Comparison of ENCODE assay signal across 8 cellular contexts in the genomic region with DNA sequence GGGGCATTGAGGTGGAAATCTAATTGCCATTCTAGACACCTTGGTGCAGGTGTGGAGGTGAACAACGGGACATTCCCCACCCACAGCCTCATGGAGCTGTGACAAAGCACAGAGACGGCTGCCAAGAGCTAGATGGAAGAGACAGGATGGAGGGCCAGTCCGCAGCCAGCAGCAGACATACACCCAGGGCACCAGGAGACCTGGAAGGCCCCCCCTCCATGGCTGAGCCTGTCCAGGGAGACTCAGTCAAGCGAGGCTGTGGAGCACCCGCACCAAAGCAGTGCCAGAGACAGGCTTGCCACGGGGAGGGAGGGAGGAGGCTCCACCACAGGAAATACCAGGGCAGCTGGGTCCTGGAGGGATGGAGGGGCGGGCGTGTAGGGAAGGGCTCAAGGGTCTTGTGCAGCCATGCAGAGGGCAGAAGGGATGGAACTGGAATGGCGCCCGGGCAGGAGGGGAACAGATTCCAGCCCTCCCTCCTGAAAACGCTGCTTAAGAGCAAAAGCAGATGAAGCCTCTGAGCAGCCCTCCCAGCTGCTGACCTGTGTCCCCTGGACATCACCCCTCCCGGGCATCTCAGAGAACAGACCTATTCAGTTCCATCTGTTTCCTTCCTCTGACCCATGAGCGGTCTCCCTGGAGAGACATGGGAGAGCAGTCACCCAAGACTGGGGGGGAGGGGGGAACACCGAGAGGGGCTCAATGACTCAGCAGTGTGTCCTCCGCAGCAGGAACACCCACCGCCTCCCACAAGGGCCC.
DNase-seq lines count a peak whose midpoint lies in the region; ATAC-seq and TF ChIP-seq lines count a peak whose summit lies in the region.

No MANE protein-coding gene starts in this region.

- no peaks in the 10 kb centered on the region for H3K9me3 ChIP-seq in parathyroid adenoma (ENCODE audit: control insufficient read depth, low read length)

- H3K27ac ChIP-seq in parathyroid adenoma, result peak overlapping the region; percentile 80

- H3K9ac ChIP-seq in parathyroid adenoma, result no peak overlapping the region

- peaks cover 49% of the 10 kb centered on the region for H3K79me2 ChIP-seq in parathyroid adenoma

- peak; percentile 93 for ATAC-seq in SK-N-SH treated with all-trans-retinoic acid at 6 μM for 48 hours

- peak overlapping the region; percentile 62 for H2AFZ ChIP-seq in parathyroid adenoma

- peak; percentile 20 to 22 for DNase-seq in activated CD4-positive, alpha-beta T cell treated with anti-CD3 and anti-CD28 coated beads for 4 hours
- DNase-seq in activated CD4-positive, alpha-beta T cell treated with anti-CD3 and anti-CD28 coated beads for 1 hour, result no peak
- DNase-seq in fibroblast of peridontal ligament (ENCODE audit: extremely low read depth), result peak; percentile 50
- DNase-seq in ecto neural progenitor cell (ENCODE audit: low spot score), result no peak
- DNase-seq in SKM-1 treated with dmso at 0.1 percent for 144 hours (lab: John Stamatoyannopoulos, UW; ENCODE audit: unreplicated experiment), result no peak
- DNase-seq in DMS53 treated with DMSO at 0.1 percent for 48 hours (lab: John Stamatoyannopoulos, UW; ENCODE audit: unreplicated experiment), result no peak

- peak overlapping the region; percentile 51 for H3K4me2 ChIP-seq in parathyroid adenoma (ENCODE audit: low read length)

- peak overlapping the region; percentile 2 for H3K4me3 ChIP-seq in parathyroid adenoma (ENCODE audit: low read depth, low read length)

- H3K36me3 ChIP-seq in parathyroid adenoma (ENCODE audit: control insufficient read depth, insufficient read depth, low read length), result no peaks in the 10 kb centered on the region

- TF ChIP-seq CTCF in parathyroid adenoma (IDR thresholded peaks at IDR 0.05), result no peak

- H3K27me3 ChIP-seq in parathyroid adenoma (ENCODE audit: control insufficient read depth, insufficient read depth, low read length), result no peaks in the 10 kb centered on the region

- H3K4me1 ChIP-seq in parathyroid adenoma, result peaks cover 40% of the 10 kb centered on the region

TF ChIP-seq in SK-N-SH treated with all-trans-retinoic acid at 6 μM for 48 hours, 23 proteins besides CTCF, POLR2A, EP300 and RAD21:
- TF ChIP-seq TCF4 (CRISPR knock-in tag; IDR thresholded peaks at IDR 0.05; ENCODE audit: borderline replicate concordance), result peak; percentile 24; the same call in 1 of the 2 replicates
- 0 out of 2 replicates have a peak, but pooled peaks have one; percentile 55 for TF ChIP-seq BACH2 (CRISPR knock-in tag; IDR thresholded peaks at IDR 0.05; ENCODE audit: borderline replicate concordance)
- no peak for TF ChIP-seq CSDC2 (CRISPR knock-in tag; IDR thresholded peaks at IDR 0.05)

Comparison
In these comparisons a context has a peak if more than half of its experiments do, and no peak if none do; other contexts are left out.
1. DNase-seq: peak in activated CD4-positive, alpha-beta T cell treated with anti-CD3 and anti-CD28 coated beads for 4 hours (2 of 2) and fibroblast of peridontal ligament (single experiment); none in activated CD4-positive, alpha-beta T cell treated with anti-CD3 and anti-CD28 coated beads for 1 hour (single experiment), ecto neural progenitor cell (single experiment), SKM-1 treated with dmso at 0.1 percent for 144 hours (single experiment) and DMS53 treated with DMSO at 0.1 percent for 48 hours (single experiment).